Comparison of ENCODE assay signal across 9 cellular contexts in genomic region chr11:2526808-2527381, GRCh38.
DNase-seq lines count a peak whose midpoint lies in the region; ATAC-seq and TF ChIP-seq lines count a peak whose summit lies in the region.
"Had no signal": no experiment of that assay in that cellular context is flagged by ENCODE, and none has a peak within 500 bp of the region (broad histone marks: within the 10 kb centered on the region; RNA-seq: fewer than 3 reads in every experiment).

No MANE protein-coding gene starts in this region.

- no peaks in the 10 kb centered on the region for H3K36me3 Mint-ChIP-seq in CD4-positive, alpha-beta T cell (ENCODE audit: low read depth)
- no peaks in the 10 kb centered on the region for H3K36me3 Mint-ChIP-seq in osteocyte (ENCODE audit: unreplicated experiment)

- H3K4me3 Mint-ChIP-seq in CD4-positive, alpha-beta T cell: peak overlapping the region; percentile 71
- no peak overlapping the region for H3K4me3 Mint-ChIP-seq in osteocyte (ENCODE audit: unreplicated experiment)

- no peaks in the 10 kb centered on the region for H3K27me3 Mint-ChIP-seq in CD4-positive, alpha-beta T cell
- peaks cover 19% of the 10 kb centered on the region for H3K27me3 Mint-ChIP-seq in osteocyte (ENCODE audit: unreplicated experiment)

- POLR2A ChIA-PET in CD4-positive, alpha-beta T cell (lab: Charles Lee): no interaction called here

- peak overlapping the region; percentile 64 to 68 for H3K9ac ChIP-seq in colonic mucosa (ENCODE audit: low read depth in 2 of 2, low read length in 2 of 2)

- peaks cover 7% of the 10 kb centered on the region for H3K4me1 ChIP-seq in colonic mucosa

- H3K4me1 Mint-ChIP-seq in CD4-positive, alpha-beta T cell (ENCODE audit: low read depth): peaks cover 44% of the 10 kb centered on the region
- H3K4me1 Mint-ChIP-seq in osteocyte (ENCODE audit: unreplicated experiment): peaks cover 3% of the 10 kb centered on the region

- CTCF ChIA-PET in CD4-positive, alpha-beta T cell (lab: Charles Lee): no interaction called here

- H3K27me3 ChIP-seq in CD4-positive, alpha-beta T cell (ENCODE audit: control insufficient read depth, insufficient read depth, low read length): no peaks in the 10 kb centered on the region
- no peaks in the 10 kb centered on the region for H3K27me3 ChIP-seq in colonic mucosa
- H3K27me3 ChIP-seq: tibial nerve had no signal

- H3K9me3 ChIP-seq in CD4-positive, alpha-beta T cell (ENCODE audit: control insufficient read depth, low read length): no peaks in the 10 kb centered on the region
- no peaks in the 10 kb centered on the region for H3K9me3 ChIP-seq in colonic mucosa
- H3K9me3 ChIP-seq: tibial nerve had no signal

- no peak for TF ChIP-seq POLR2A in NB4 (IDR thresholded peaks at IDR 0.05; ENCODE audit: extremely low read depth, insufficient read length)

- peak; percentile 46 for ATAC-seq in CD4-positive, alpha-beta T cell (ENCODE audit: poor library complexity)
- ATAC-seq in GM19438 (IDR thresholded peaks at IDR 0.05; ENCODE audit: low read depth, unreplicated experiment): peak; percentile 76
- no peak for ATAC-seq in SK-N-SH treated with all-trans-retinoic acid at 6 μM for 48 hours
- no peak for ATAC-seq in HG02571 (IDR thresholded peaks at IDR 0.05; ENCODE audit: unreplicated experiment)

- H3K27ac ChIP-seq in CD4-positive, alpha-beta T cell (ENCODE audit: low read depth, low read length): no peak overlapping the region
- peak overlapping the region; percentile 72 for H3K27ac ChIP-seq in colonic mucosa

- DNase-seq in CD4-positive, alpha-beta T cell: peak in 1 of 10 experiments; percentile 39
- DNase-seq in NB4 (ENCODE audit: low read depth) (peak; percentile 85), colonic mucosa (peak; percentile 87), osteocyte (ENCODE audit: extremely low spot score, unreplicated experiment) (peak; percentile 81), AG08395 (ENCODE audit: low spot score) (no peak)

- intact Hi-C loops in CD4-positive, alpha-beta T cell (cut with DNase I, micrococcal nuclease): no loop called here
- intact Hi-C loops in colonic mucosa (cut with DNase I): loop anchor here (10.0 kb wide), 1 partner anchor 322 kb away; no protein-coding TSS in a partner anchor

- H3K27ac Mint-ChIP-seq in CD4-positive, alpha-beta T cell: peak overlapping the region; percentile 84
- H3K27ac Mint-ChIP-seq in osteocyte (ENCODE audit: unreplicated experiment): no peak overlapping the region

- TF ChIP-seq CTCF in CD4-positive, alpha-beta T cell (IDR thresholded peaks at IDR 0.05): no peak
- TF ChIP-seq CTCF in NB4 (IDR thresholded peaks at IDR 0.05; ENCODE audit: low read depth, low read length): peak; percentile 37
- peak; percentile 38 for TF ChIP-seq CTCF in colonic mucosa (IDR thresholded peaks at IDR 0.05)
- no peak for TF ChIP-seq CTCF in osteocyte (IDR thresholded peaks at IDR 0.05)

- H3K36me3 ChIP-seq in colonic mucosa: no peaks in the 10 kb centered on the region
- H3K36me3 ChIP-seq: tibial nerve had no signal

- H3K9me3 Mint-ChIP-seq in CD4-positive, alpha-beta T cell: no peaks in the 10 kb centered on the region
- H3K9me3 Mint-ChIP-seq in osteocyte (ENCODE audit: unreplicated experiment): no peaks in the 10 kb centered on the region

- H3K4me3 ChIP-seq in NB4 (ENCODE audit: low read depth, low read length): no peak overlapping the region
- H3K4me3 ChIP-seq in colonic mucosa: no peak overlapping the region

TF ChIP-seq in SK-N-SH treated with all-trans-retinoic acid at 6 μM for 48 hours, 23 proteins besides CTCF, POLR2A, EP300 and RAD21:
- TF ChIP-seq CSDC2 (CRISPR knock-in tag; IDR thresholded peaks at IDR 0.05) (no peak), ZFP3 (CRISPR knock-in tag; IDR thresholded peaks at IDR 0.05) (no peak), TCF4 (CRISPR knock-in tag; IDR thresholded peaks at IDR 0.05; ENCODE audit: borderline replicate concordance) (no peak), ESRRG (CRISPR knock-in tag; IDR thresholded peaks at IDR 0.05) (no peak), OSR1 (CRISPR knock-in tag; IDR thresholded peaks at IDR 0.05) (no peak), ZNF70 (CRISPR knock-in tag; IDR thresholded peaks at IDR 0.05) (no peak), SNAI2 (CRISPR knock-in tag; IDR thresholded peaks at IDR 0.05) (no peak), BACH2 (CRISPR knock-in tag; IDR thresholded peaks at IDR 0.05; ENCODE audit: borderline replicate concordance) (no peak), CSRNP3 (CRISPR knock-in tag; IDR thresholded peaks at IDR 0.05) (no peak)
- TF ChIP-seq, protein P1, sequence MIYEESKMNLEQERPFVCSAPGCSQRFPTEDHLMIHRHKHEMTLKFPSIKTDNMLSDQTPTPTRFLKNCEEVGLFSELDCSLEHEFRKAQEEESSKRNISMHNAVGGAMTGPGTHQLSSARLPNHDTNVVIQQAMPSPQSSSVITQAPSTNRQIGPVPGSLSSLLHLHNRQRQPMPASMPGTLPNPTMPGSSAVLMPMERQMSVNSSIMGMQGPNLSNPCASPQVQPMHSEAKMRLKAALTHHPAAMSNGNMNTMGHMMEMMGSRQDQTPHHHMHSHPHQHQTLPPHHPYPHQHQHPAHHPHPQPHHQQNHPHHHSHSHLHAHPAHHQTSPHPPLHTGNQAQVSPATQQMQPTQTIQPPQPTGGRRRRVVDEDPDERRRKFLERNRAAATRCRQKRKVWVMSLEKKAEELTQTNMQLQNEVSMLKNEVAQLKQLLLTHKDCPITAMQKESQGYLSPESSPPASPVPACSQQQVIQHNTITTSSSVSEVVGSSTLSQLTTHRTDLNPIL (CRISPR knock-in tag; IDR thresholded peaks at IDR 0.05; ENCODE audit: low read depth): no peak
- TF ChIP-seq, protein P2, sequence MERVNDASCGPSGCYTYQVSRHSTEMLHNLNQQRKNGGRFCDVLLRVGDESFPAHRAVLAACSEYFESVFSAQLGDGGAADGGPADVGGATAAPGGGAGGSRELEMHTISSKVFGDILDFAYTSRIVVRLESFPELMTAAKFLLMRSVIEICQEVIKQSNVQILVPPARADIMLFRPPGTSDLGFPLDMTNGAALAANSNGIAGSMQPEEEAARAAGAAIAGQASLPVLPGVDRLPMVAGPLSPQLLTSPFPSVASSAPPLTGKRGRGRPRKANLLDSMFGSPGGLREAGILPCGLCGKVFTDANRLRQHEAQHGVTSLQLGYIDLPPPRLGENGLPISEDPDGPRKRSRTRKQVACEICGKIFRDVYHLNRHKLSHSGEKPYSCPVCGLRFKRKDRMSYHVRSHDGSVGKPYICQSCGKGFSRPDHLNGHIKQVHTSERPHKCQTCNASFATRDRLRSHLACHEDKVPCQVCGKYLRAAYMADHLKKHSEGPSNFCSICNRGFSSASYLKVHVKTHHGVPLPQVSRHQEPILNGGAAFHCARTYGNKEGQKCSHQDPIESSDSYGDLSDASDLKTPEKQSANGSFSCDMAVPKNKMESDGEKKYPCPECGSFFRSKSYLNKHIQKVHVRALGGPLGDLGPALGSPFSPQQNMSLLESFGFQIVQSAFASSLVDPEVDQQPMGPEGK (CRISPR knock-in tag; IDR thresholded peaks at IDR 0.05; ENCODE audit: borderline replicate concordance): no peak
TF ChIP-seq in SK-N-SH treated with all-trans-retinoic acid at 6 μM for 48 hours: peak in this region for 0.

Comparison
In these comparisons a context has a peak if more than half of its experiments do, and no peak if none do; other contexts are left out.
1. ATAC-seq: peak in CD4-positive, alpha-beta T cell (single experiment) and GM19438 (single experiment); none in SK-N-SH treated with all-trans-retinoic acid at 6 μM for 48 hours (single experiment) and HG02571 (single experiment).
2. CTCF ChIP-seq: peak in NB4 (single experiment) and colonic mucosa (single experiment); none in CD4-positive, alpha-beta T cell (single experiment) and osteocyte (single experiment).